ENCODE assay signal across 12 cellular contexts in genomic region chr3:36932979-36933378, GRCh38. TPM values are rescaled to one million over a fixed set of nuclear protein-coding genes. Genes with fewer than 3 reads are reported as not detected.
DNase-seq lines count a peak whose midpoint lies in the region; ATAC-seq and TF ChIP-seq lines count a peak whose summit lies in the region.
"Had no signal": no experiment of that assay in that cellular context is flagged by ENCODE, and none has a peak within 500 bp of the region (broad histone marks: within the 10 kb centered on the region; RNA-seq: fewer than 3 reads in every experiment).

No MANE protein-coding gene starts in this region.

- H3K27me3 ChIP-seq in HCT116 (ENCODE audit: insufficient read depth, low read length) (no peaks in the 10 kb centered on the region), lower lobe of right lung (ENCODE audit: low read depth) (no peaks in the 10 kb centered on the region)

- peaks cover 4% of the 10 kb centered on the region for H3K36me3 Mint-ChIP-seq in chondrocyte (ENCODE audit: low read depth)
- H3K36me3 Mint-ChIP-seq in activated T-cell treated with anti-CD3 and anti-CD28 coated beads, Interleukin-2, amount 50 U/mL, for 72 hours (ENCODE audit: insufficient read depth in 2 of 2) = no peaks in the 10 kb centered on the region

- CTCF ChIA-PET in HCT116 (lab: Charles Lee) = interaction anchor here (0.9 to 1.4 kb wide), 2 partner anchors 25 to 60 kb away, joined by 3 to 4 read pairs; partner anchors contain the start of genes EPM2AIP1 and MLH1

- no peak overlapping the region for H2AFZ ChIP-seq in HCT116 (ENCODE audit: low read depth, low read length, poor library complexity, severe bottlenecking)

- H3K27ac Mint-ChIP-seq in chondrocyte (ENCODE audit: unreplicated experiment) = peak overlapping the region; percentile 35
- H3K27ac Mint-ChIP-seq in activated T-cell treated with anti-CD3 and anti-CD28 coated beads, Interleukin-2, amount 50 U/mL, for 72 hours = no peak overlapping the region

- H3K36me3 ChIP-seq in HCT116 (ENCODE audit: control insufficient read depth in 1 of 2, insufficient read depth in 2 of 2, low read length in 2 of 2) (no peaks in the 10 kb centered on the region), lower lobe of right lung (no peaks in the 10 kb centered on the region)

- no peak for TF ChIP-seq CTCF in HCT116 (IDR thresholded peaks at IDR 0.05 in 2 of 3, conservative IDR thresholded peaks at IDR 0.05 in 1 of 3; ENCODE audit: borderline replicate concordance in 1 of 3, insufficient read depth in 1 of 3, low read depth in 2 of 3, low read length in 2 of 3)
- no peak for TF ChIP-seq CTCF in chondrocyte (IDR thresholded peaks at IDR 0.05)
- TF ChIP-seq CTCF in lower lobe of right lung (IDR thresholded peaks at IDR 0.05) = no peak

- no TSS peak for BruUV-seq in HCT116 (replicated peaks; lab: Mats Ljungman, UMichigan)

- H3K27me3 Mint-ChIP-seq in chondrocyte (ENCODE audit: low read depth) = no peaks in the 10 kb centered on the region
- no peaks in the 10 kb centered on the region for H3K27me3 Mint-ChIP-seq in activated T-cell treated with anti-CD3 and anti-CD28 coated beads, Interleukin-2, amount 50 U/mL, for 72 hours (ENCODE audit: low read depth)
- H3K27me3 Mint-ChIP-seq: central memory CD8-positive, alpha-beta T cell had no signal

- no peak overlapping the region for H3K4me2 ChIP-seq in HCT116 (ENCODE audit: low read length)
- H3K4me2 ChIP-seq: KMS-11 had no signal

- no peaks in the 10 kb centered on the region for H3K9me3 Mint-ChIP-seq in chondrocyte (ENCODE audit: low read depth)
- no peaks in the 10 kb centered on the region for H3K9me3 Mint-ChIP-seq in activated T-cell treated with anti-CD3 and anti-CD28 coated beads, Interleukin-2, amount 50 U/mL, for 72 hours
- H3K9me3 Mint-ChIP-seq: central memory CD8-positive, alpha-beta T cell had no signal

- no peak overlapping the region for H3K4me3 Mint-ChIP-seq in chondrocyte (ENCODE audit: unreplicated experiment)
- H3K4me3 Mint-ChIP-seq in activated T-cell treated with anti-CD3 and anti-CD28 coated beads, Interleukin-2, amount 50 U/mL, for 72 hours = no peak overlapping the region
- H3K4me3 Mint-ChIP-seq: central memory CD8-positive, alpha-beta T cell had no signal

- H3K4me1 ChIP-seq in HCT116 (ENCODE audit: control insufficient read depth in 1 of 2, insufficient read depth in 2 of 2, low read length in 2 of 2) = peaks cover 4% of the 10 kb centered on the region in 2 experiments; a peak in 1 of 4 replicates
- H3K4me1 ChIP-seq in lower lobe of right lung = no peaks in the 10 kb centered on the region

- no peak for TF ChIP-seq POLR2A in HCT116 (IDR thresholded peaks at IDR 0.05; ENCODE audit: borderline replicate concordance, extremely low read depth, insufficient read depth, insufficient read length)

- no peak for ATAC-seq in HCT116
- no peak for ATAC-seq in lower lobe of right lung
- no peak for ATAC-seq in activated T-cell treated with anti-CD3 and anti-CD28 coated beads, Interleukin-2, amount 50 U/mL, for 72 hours (replicated peaks in 1 of 2)

- H3K79me2 ChIP-seq in HCT116 (ENCODE audit: insufficient read depth, low read length) = no peaks in the 10 kb centered on the region

- no peaks in the 10 kb centered on the region for H4K20me1 ChIP-seq in HCT116 (ENCODE audit: insufficient read depth)

- no peak for TF ChIP-seq RAD21 in HCT116 (IDR thresholded peaks at IDR 0.05; ENCODE audit: low read depth)

- RAD21 ChIA-PET in HCT116 (lab: Charles Lee; ENCODE audit: low non-redundant PET in 1 of 2, low total read pairs in 2 of 2, uncharacterized antibody in 2 of 2, unreplicated experiment in 2 of 2) = no interaction called here

- POLR2A ChIA-PET in HCT116 (lab: Charles Lee) = no interaction called here

- no peaks in the 10 kb centered on the region for H3K9me3 ChIP-seq in HCT116 (ENCODE audit: control insufficient read depth in 1 of 2, insufficient read depth in 1 of 2, low read depth in 1 of 2, low read length in 2 of 2)
- no peaks in the 10 kb centered on the region for H3K9me3 ChIP-seq in lower lobe of right lung

- H3K9ac ChIP-seq in HCT116 (ENCODE audit: low read length) = no peak overlapping the region
- H3K9ac ChIP-seq: KMS-11 had no signal

- no peaks in the 10 kb centered on the region for H3K9me2 ChIP-seq in HCT116 (ENCODE audit: insufficient read depth)

- peak; percentile 26 for DNase-seq in A172 (ENCODE audit: low spot score)
- DNase-seq in HCT116 (ENCODE audit: low read depth, low spot score) = no peak
- no peak for DNase-seq in chondrocyte (ENCODE audit: low spot score)
- DNase-seq in lower lobe of right lung = no peak
- no peak for DNase-seq in activated CD4-positive, alpha-beta T cell treated with anti-CD3 and anti-CD28 coated beads for 48 hours
- no peak for DNase-seq in iPS-NIHi7 (ENCODE audit: extremely low spot score)
- no peak for DNase-seq in activated T-cell treated with anti-CD3 and anti-CD28 coated beads, Interleukin-2, amount 50 U/mL, for 72 hours
- no peak for DNase-seq in retina
- DNase-seq: activated CD4-positive, alpha-beta T cell treated with anti-CD3 and anti-CD28 coated beads, Interleukin-2, amount 50 U/mL, for 1 hour; NCI-H2029 had no signal

- intact Hi-C loops in HCT116 (cut with micrococcal nuclease) = no loop called here
- intact Hi-C loops in lower lobe of right lung (cut with DNase I) = no loop called here

- no peak overlapping the region for H3K27ac ChIP-seq in HCT116 (ENCODE audit: low read depth, low read length)
- peak overlapping the region; percentile 20 for H3K27ac ChIP-seq in lower lobe of right lung
- H3K27ac ChIP-seq: KMS-11 had no signal

- H3K4me1 Mint-ChIP-seq in chondrocyte (ENCODE audit: low read depth) = peaks cover 27% of the 10 kb centered on the region
- H3K4me1 Mint-ChIP-seq in activated T-cell treated with anti-CD3 and anti-CD28 coated beads, Interleukin-2, amount 50 U/mL, for 72 hours (ENCODE audit: low read depth) = peaks cover 5% of the 10 kb centered on the region

- H3K4me3 ChIP-seq in HCT116 (replicated peaks in 1 of 2; ENCODE audit: low read depth in 1 of 2, low read length in 2 of 2) = no peak overlapping the region
- no peak overlapping the region for H3K4me3 ChIP-seq in lower lobe of right lung

TF ChIP-seq in HCT116, 20 proteins besides CTCF, POLR2A, EP300 and RAD21:
- TF ChIP-seq ZFX (IDR thresholded peaks at IDR 0.05) (no peak), ATF3 (IDR thresholded peaks at IDR 0.05) (no peak), POLR2AphosphoS5 (IDR thresholded peaks at IDR 0.05; ENCODE audit: low read depth, low read length) (no peak), REST (IDR thresholded peaks at IDR 0.05; ENCODE audit: low read depth) (no peak), SRF (IDR thresholded peaks at IDR 0.05; ENCODE audit: low read depth) (peak; percentile 59), EGR1 (IDR thresholded peaks at IDR 0.05; ENCODE audit: low read depth) (no peak)

RNA-seq across cellular contexts. Expression of gene TRANK1, which starts 11.9 kb away (rescaled TPM):
- total RNA-seq in A172 (2014; rRNA removed; shearing (Covaris generic)) = 3.8 and 7.0 TPM in 2 replicates
- total RNA-seq in HCT116 (2021; ENCODE audit: unreplicated experiment) (1.1 TPM), chondrocyte (16.3 to 21.6 TPM (median 18.5 TPM) in 3 replicates), lower lobe of right lung (36.9 TPM)
- 0.14 TPM in 2 replicates for polyA plus RNA-seq in HCT116 (2012)
- 10 to 100 TPM; 19.1 to 25.8 TPM for total RNA-seq in activated T-cell treated with anti-CD3 and anti-CD28 coated beads, Interleukin-2, amount 50 U/mL, for 72 hours

RNA-seq across cellular contexts. Expression of gene EPM2AIP1, which starts 60.0 kb away (rescaled TPM):
- total RNA-seq in A172 (2014; rRNA removed; shearing (Covaris generic)) = 15.1 and 24.2 TPM in 2 replicates
- 8.7 TPM for total RNA-seq in HCT116 (2021; ENCODE audit: unreplicated experiment)
- polyA plus RNA-seq in HCT116 (2012) = 2.1 and 2.5 TPM in 2 replicates
- total RNA-seq in chondrocyte = 14.3 to 20.5 TPM (median 15.6 TPM) in 3 replicates
- total RNA-seq in lower lobe of right lung = 18.4 TPM
- total RNA-seq in activated T-cell treated with anti-CD3 and anti-CD28 coated beads, Interleukin-2, amount 50 U/mL, for 72 hours = 10 to 100 TPM; 12.1 to 19.0 TPM
